ENCODE assay signal across 8 cellular contexts in genomic region chr6:139262519-139263300, GRCh38. TPM values are rescaled to one million over a fixed set of nuclear protein-coding genes. Genes with fewer than 3 reads are reported as not detected.
DNase-seq lines count a peak whose midpoint lies in the region; ATAC-seq lines count a peak whose summit lies in the region.

No MANE protein-coding gene starts in this region.

- peaks cover 38% of the 10 kb centered on the region for H3K4me1 Mint-ChIP-seq in activated CD4-positive, alpha-beta T cell treated with anti-CD3 and anti-CD28 coated beads for 36 hours
- H3K4me1 Mint-ChIP-seq in T-helper 2 cell treated with Interferon-gamma antibody and Interleukin-4, amounts not matched to agents 5 μg/mL and 100 μg/mL, for 36 hours (ENCODE audit: low read depth) = peaks cover 17% of the 10 kb centered on the region

- CTCF ChIA-PET in activated CD4-positive, alpha-beta T cell treated with anti-CD3 and anti-CD28 coated beads for 36 hours (lab: Charles Lee) = interaction anchor here (0.6 to 2.4 kb wide), 19 partner anchors 12 to 146 kb away, joined by 3 to 16 read pairs (median 4); partner anchors contain the start of genes CITED2 and TXLNB

- intact Hi-C loops in activated CD4-positive, alpha-beta T cell treated with anti-CD3 and anti-CD28 coated beads for 36 hours (cut with DNase I, micrococcal nuclease) = loop anchor here (1.0 to 2.0 kb wide), 7 partner anchors 11 to 234 kb away; partner anchors contain the start of genes ABRACL (in 1 of the 2) and TXLNB (in 1 of the 2)
- intact Hi-C loops in Right ventricle myocardium superior (cut with DNase I) = no loop called here

- peak overlapping the region; percentile 65 for H3K4me3 Mint-ChIP-seq in activated CD4-positive, alpha-beta T cell treated with anti-CD3 and anti-CD28 coated beads for 36 hours
- H3K4me3 Mint-ChIP-seq in T-helper 2 cell treated with Interferon-gamma antibody and Interleukin-4, amounts not matched to agents 5 μg/mL and 100 μg/mL, for 36 hours = peak overlapping the region; percentile 72

- peak; percentile 56 for DNase-seq in activated CD4-positive, alpha-beta T cell treated with anti-CD3 and anti-CD28 coated beads for 36 hours
- no peak for DNase-seq in activated CD4-positive, alpha-beta T cell treated with anti-CD3 and anti-CD28 coated beads, Interleukin-2, amount 50 U/mL, for 4 hours
- DNase-seq in T-helper 2 cell treated with Interferon-gamma antibody and Interleukin-4, amounts not matched to agents 5 μg/mL and 100 μg/mL, for 36 hours (ENCODE audit: low spot score) = peak; percentile 40
- DNase-seq in myocyte (ENCODE audit: low read depth) (peak; percentile 93), LoVo (ENCODE audit: low spot score) (no peak), Right ventricle myocardium superior (no peak), MV-4-11 (lab: John Stamatoyannopoulos, UW) (no peak)

- H3K27ac Mint-ChIP-seq in activated CD4-positive, alpha-beta T cell treated with anti-CD3 and anti-CD28 coated beads for 36 hours = peak overlapping the region; percentile 93
- H3K27ac Mint-ChIP-seq in T-helper 2 cell treated with Interferon-gamma antibody and Interleukin-4, amounts not matched to agents 5 μg/mL and 100 μg/mL, for 36 hours = peak overlapping the region; percentile 77

- H3K36me3 Mint-ChIP-seq in activated CD4-positive, alpha-beta T cell treated with anti-CD3 and anti-CD28 coated beads for 36 hours (ENCODE audit: low read depth) = peaks cover 3% of the 10 kb centered on the region
- H3K36me3 Mint-ChIP-seq in T-helper 2 cell treated with Interferon-gamma antibody and Interleukin-4, amounts not matched to agents 5 μg/mL and 100 μg/mL, for 36 hours (ENCODE audit: low read depth) = no peaks in the 10 kb centered on the region

- peak; percentile 97 for ATAC-seq in activated CD4-positive, alpha-beta T cell treated with anti-CD3 and anti-CD28 coated beads for 36 hours
- ATAC-seq in HG03097 (IDR thresholded peaks at IDR 0.05; ENCODE audit: low FRiP score, unreplicated experiment) (peak; percentile 48), Right ventricle myocardium superior (ENCODE audit: poor library complexity) (no peak)

- H3K27me3 Mint-ChIP-seq in activated CD4-positive, alpha-beta T cell treated with anti-CD3 and anti-CD28 coated beads for 36 hours = no peaks in the 10 kb centered on the region
- H3K27me3 Mint-ChIP-seq in T-helper 2 cell treated with Interferon-gamma antibody and Interleukin-4, amounts not matched to agents 5 μg/mL and 100 μg/mL, for 36 hours (ENCODE audit: low read depth) = no peaks in the 10 kb centered on the region

- H3K9me3 Mint-ChIP-seq in activated CD4-positive, alpha-beta T cell treated with anti-CD3 and anti-CD28 coated beads for 36 hours (ENCODE audit: low read depth) = no peaks in the 10 kb centered on the region
- H3K9me3 Mint-ChIP-seq in T-helper 2 cell treated with Interferon-gamma antibody and Interleukin-4, amounts not matched to agents 5 μg/mL and 100 μg/mL, for 36 hours = no peaks in the 10 kb centered on the region

- POLR2A ChIA-PET in activated CD4-positive, alpha-beta T cell treated with anti-CD3 and anti-CD28 coated beads for 36 hours (lab: Charles Lee) = interaction anchor here (0.6 to 1.9 kb wide), 10 partner anchors 10 to 487 kb away, joined by 3 to 20 read pairs (median 4); partner anchors contain the start of genes CITED2 and TXLNB

RNA-seq across cellular contexts. Expression of gene TXLNB, which starts 29.1 kb away (rescaled TPM):
- total RNA-seq in activated CD4-positive, alpha-beta T cell treated with anti-CD3 and anti-CD28 coated beads for 36 hours = under 1 TPM; 0.26 to 0.27 TPM
- total RNA-seq in myocyte = 65.8 and 77.7 TPM in 2 replicates
- polyA plus RNA-seq in myocyte (2012) = 13.2 TPM
- total RNA-seq in Right ventricle myocardium superior = 125 TPM

Comparison
In these comparisons a context has a peak if more than half of its experiments do, and no peak if none do; other contexts are left out.
1. DNase-seq: peak in activated CD4-positive, alpha-beta T cell treated with anti-CD3 and anti-CD28 coated beads for 36 hours (single experiment), T-helper 2 cell treated with Interferon-gamma antibody and Interleukin-4, amounts not matched to agents 5 μg/mL and 100 μg/mL, for 36 hours (single experiment) and myocyte (single experiment); none in activated CD4-positive, alpha-beta T cell treated with anti-CD3 and anti-CD28 coated beads, Interleukin-2, amount 50 U/mL, for 4 hours (0 of 2), LoVo (single experiment), Right ventricle myocardium superior (single experiment) and MV-4-11 (single experiment).
2. RNA of gene TXLNB, which starts 29.1 kb away (total RNA-seq): 125 TPM in Right ventricle myocardium superior (single experiment) and 65.8 to 77.7 TPM in myocyte; 0.26 to 0.27 TPM in activated CD4-positive, alpha-beta T cell treated with anti-CD3 and anti-CD28 coated beads for 36 hours; every median in the first group is over 10 times any median in the second.